ENCODE assay signal across 20 cellular contexts in genomic region chr6:167817729-167818128, GRCh38. TPM values are rescaled to one million over a fixed set of nuclear protein-coding genes. Genes with fewer than 3 reads are reported as not detected.
DNase-seq lines count a peak whose midpoint lies in the region; ATAC-seq and TF ChIP-seq lines count a peak whose summit lies in the region.
"Had no signal": no experiment of that assay in that cellular context is flagged by ENCODE, and none has a peak within 500 bp of the region (broad histone marks: within the 10 kb centered on the region; RNA-seq: fewer than 3 reads in every experiment).

No MANE protein-coding gene starts in this region.

- H3K27me3 ChIP-seq in RWPE2 (ENCODE audit: insufficient read depth, poor library complexity, severe bottlenecking) (no peaks in the 10 kb centered on the region), kidney epithelial cell (ENCODE audit: control insufficient read depth, insufficient read depth, low read length) (no peaks in the 10 kb centered on the region), upper lobe of right lung (no peaks in the 10 kb centered on the region)
- H3K27me3 ChIP-seq: adrenal gland, SJSA1 had no signal

- H3K27me3 Mint-ChIP-seq in activated CD4-positive, alpha-beta T cell treated with anti-CD3 and anti-CD28 coated beads, Interleukin-2, amount 10 ng/mL, durations not matched to agents 24 days and 14 days: peaks cover 43% of the 10 kb centered on the region

- H3K9me3 ChIP-seq in RWPE2 (ENCODE audit: severe bottlenecking) (no peaks in the 10 kb centered on the region), upper lobe of right lung (no peaks in the 10 kb centered on the region)
- H3K9me3 ChIP-seq: A549, adrenal gland, SJSA1 had no signal

- ATAC-seq in RWPE2 (ENCODE audit: low read depth) (peak; percentile 54; the same call in 2 of the 3 replicates), upper lobe of right lung (peak; percentile 38), omental fat pad (ENCODE audit: low FRiP score) (no peak)
- ATAC-seq: A549, T-helper 17 cell had no signal

- H3K4me1 Mint-ChIP-seq in activated CD4-positive, alpha-beta T cell treated with anti-CD3 and anti-CD28 coated beads, Interleukin-2, amount 10 ng/mL, durations not matched to agents 24 days and 14 days: no peaks in the 10 kb centered on the region

- intact Hi-C loops in activated CD4-positive, alpha-beta T cell treated with anti-CD3 and anti-CD28 coated beads, Interleukin-2, amount 10 ng/mL, durations not matched to agents 24 days and 14 days (cut with micrococcal nuclease): no loop called here
- intact Hi-C loops in upper lobe of right lung (cut with DNase I): no loop called here

- peaks cover 5% of the 10 kb centered on the region for H3K4me1 ChIP-seq in RWPE2 (ENCODE audit: insufficient read depth, poor library complexity, severe bottlenecking)
- no peaks in the 10 kb centered on the region for H3K4me1 ChIP-seq in upper lobe of right lung
- H3K4me1 ChIP-seq: A549, adrenal gland, SJSA1 had no signal

- no peak overlapping the region for H3K4me3 Mint-ChIP-seq in activated CD4-positive, alpha-beta T cell treated with anti-CD3 and anti-CD28 coated beads, Interleukin-2, amount 10 ng/mL, durations not matched to agents 24 days and 14 days
- H3K4me3 Mint-ChIP-seq: T-helper 17 cell had no signal

- H3K9me3 Mint-ChIP-seq in activated CD4-positive, alpha-beta T cell treated with anti-CD3 and anti-CD28 coated beads, Interleukin-2, amount 10 ng/mL, durations not matched to agents 24 days and 14 days: no peaks in the 10 kb centered on the region

- no peak overlapping the region for H3K27ac Mint-ChIP-seq in activated CD4-positive, alpha-beta T cell treated with anti-CD3 and anti-CD28 coated beads, Interleukin-2, amount 10 ng/mL, durations not matched to agents 24 days and 14 days
- H3K27ac Mint-ChIP-seq: T-helper 17 cell had no signal

- no peaks in the 10 kb centered on the region for H3K36me3 Mint-ChIP-seq in activated CD4-positive, alpha-beta T cell treated with anti-CD3 and anti-CD28 coated beads, Interleukin-2, amount 10 ng/mL, durations not matched to agents 24 days and 14 days (ENCODE audit: low read depth)

- H3K27ac ChIP-seq in RWPE2 (ENCODE audit: poor library complexity, severe bottlenecking) (no peak overlapping the region), upper lobe of right lung (no peak overlapping the region)
- H3K27ac ChIP-seq: A549, adrenal gland, C4-2B, SJSA1, VCaP had no signal

- DNase-seq in activated CD4-positive, alpha-beta T cell treated with anti-CD3 and anti-CD28 coated beads, Interleukin-2, amount 10 ng/mL, durations not matched to agents 24 days and 14 days: peak; percentile 23
- no peak for DNase-seq in activated CD4-positive, alpha-beta T cell treated with anti-CD3 and anti-CD28 coated beads, Interleukin-2, amount 50 U/mL, for 4 hours
- no peak for DNase-seq in RWPE2 (ENCODE audit: low spot score)
- DNase-seq in kidney epithelial cell (ENCODE audit: low read depth): peak; percentile 43
- DNase-seq in upper lobe of right lung: no peak
- DNase-seq in omental fat pad (ENCODE audit: low spot score): no peak
- DNase-seq in activated CD4-positive, CD25-positive, alpha-beta regulatory T cell (lab: John Stamatoyannopoulos, UW): no peak
- no peak for DNase-seq in Kasumi-1 (lab: John Stamatoyannopoulos, UW)
- DNase-seq: activated CD4-positive, alpha-beta T cell treated with anti-CD3 and anti-CD28 coated beads, Interleukin-2, amount 50 U/mL, for 48 hours; activated effector memory CD4-positive, alpha-beta T cell treated with anti-CD3 and anti-CD28 coated beads, Interleukin-2, amount 50 U/mL, for 16 hours; adrenal gland; glutamatergic neuron; NCI-H69; OCI-M1; stimulated activated CD4-positive, alpha-beta T cell treated with anti-CD3 and anti-CD28 coated beads, Interleukin-4, amount 100 ng/mL, for 4 hours; T-helper 17 cell had no signal

- H3K4me3 ChIP-seq in RWPE2 (ENCODE audit: severe bottlenecking): no peak overlapping the region
- H3K4me3 ChIP-seq in kidney epithelial cell (ENCODE audit: low read depth, low read length): no peak overlapping the region
- no peak overlapping the region for H3K4me3 ChIP-seq in upper lobe of right lung
- H3K4me3 ChIP-seq: A549, adrenal gland, SJSA1 had no signal

- no peak for TF ChIP-seq CTCF in RWPE2 (IDR thresholded peaks at IDR 0.05; ENCODE audit: poor library complexity, severe bottlenecking)
- no peak for TF ChIP-seq CTCF in kidney epithelial cell (IDR thresholded peaks at IDR 0.05; ENCODE audit: insufficient read depth, low read length, poor library complexity, severe bottlenecking)
- TF ChIP-seq CTCF in upper lobe of right lung (IDR thresholded peaks at IDR 0.05): no peak
- no peak for TF ChIP-seq CTCF in omental fat pad (IDR thresholded peaks at IDR 0.05)

- no peaks in the 10 kb centered on the region for H3K36me3 ChIP-seq in RWPE2 (ENCODE audit: low read depth)
- H3K36me3 ChIP-seq in kidney epithelial cell (ENCODE audit: control insufficient read depth, insufficient read depth, low read length): no peaks in the 10 kb centered on the region
- no peaks in the 10 kb centered on the region for H3K36me3 ChIP-seq in upper lobe of right lung
- H3K36me3 ChIP-seq: adrenal gland, SJSA1 had no signal

RNA-seq across cellular contexts. Expression of gene AFDN, which starts 9.0 kb away (rescaled TPM):
- total RNA-seq in activated CD4-positive, alpha-beta T cell treated with anti-CD3 and anti-CD28 coated beads, Interleukin-2, amount 10 ng/mL, durations not matched to agents 24 days and 14 days: 40.8 and 42.2 TPM in 2 replicates
- total RNA-seq in kidney epithelial cell (112 and 119 TPM in 2 replicates), upper lobe of right lung (179 TPM), omental fat pad (100 to 1,000 TPM; 114 to 166 (median 125) TPM)

Comparison
In these comparisons a context has a peak if more than half of its experiments do, and no peak if none do; other contexts are left out.
1. DNase-seq: peak in activated CD4-positive, alpha-beta T cell treated with anti-CD3 and anti-CD28 coated beads, Interleukin-2, amount 10 ng/mL, durations not matched to agents 24 days and 14 days (single experiment) and kidney epithelial cell (single experiment); none in activated CD4-positive, alpha-beta T cell treated with anti-CD3 and anti-CD28 coated beads, Interleukin-2, amount 50 U/mL, for 4 hours (0 of 2), RWPE2 (single experiment), upper lobe of right lung (single experiment), omental fat pad (single experiment), activated CD4-positive, CD25-positive, alpha-beta regulatory T cell (0 of 4) and Kasumi-1 (0 of 2).